In genomic region chr17:41992576-41992975, GRCh38 we compare ENCODE assay signal across 18 cellular contexts. TPM values are rescaled to one million over a fixed set of nuclear protein-coding genes. Genes with fewer than 3 reads are reported as not detected.
DNase-seq lines count a peak whose midpoint lies in the region; ATAC-seq lines count a peak whose summit lies in the region.
"Had no signal": no experiment of that assay in that cellular context is flagged by ENCODE, and none has a peak within 500 bp of the region (broad histone marks: within the 10 kb centered on the region; RNA-seq: fewer than 3 reads in every experiment).

No MANE protein-coding gene starts in this region.

- peaks cover 22 to 30% of the 10 kb centered on the region in 2 donors for H3K4me1 Mint-ChIP-seq in stimulated activated naive B cell treated with anti-CD40 and anti-IgM and Interleukin-4, amounts not matched to agents 10 μg/mL and 1 μg/mL and 100 μg/mL, for 72 hours

- peaks cover 43 to 51% of the 10 kb centered on the region in 2 donors for H3K36me3 Mint-ChIP-seq in stimulated activated naive B cell treated with anti-CD40 and anti-IgM and Interleukin-4, amounts not matched to agents 10 μg/mL and 1 μg/mL and 100 μg/mL, for 72 hours

- peak overlapping the region; percentile 91 for H3K27ac ChIP-seq in caudate nucleus (ENCODE audit: low read depth, low read length)
- H3K27ac ChIP-seq: body of pancreas, stomach had no signal

- DNase-seq in RPMI7951 (ENCODE audit: low read depth) (peak; percentile 26), caudate nucleus (lab: John Stamatoyannopoulos, UW) (peak in 55 of 61 donors; percentile 18 to 91 (median 72)), myocyte (ENCODE audit: low read depth) (peak; percentile 86), iPS-NIHi11 (ENCODE audit: low spot score) (no peak), DMS153 (lab: John Stamatoyannopoulos, UW) (no peak)
- no peak for DNase-seq in stimulated activated naive B cell treated with anti-CD40 and anti-IgM and Interleukin-4, amounts not matched to agents 10 μg/mL and 1 μg/mL and 100 μg/mL, for 72 hours
- DNase-seq: body of pancreas, Calu3, erythroblast, KG1, naive B cell, NCI-H1092, NCI-H510A, stomach, T-helper 1 cell had no signal

- no peaks in the 10 kb centered on the region for H3K27me3 Mint-ChIP-seq in stimulated activated naive B cell treated with anti-CD40 and anti-IgM and Interleukin-4, amounts not matched to agents 10 μg/mL and 1 μg/mL and 100 μg/mL, for 72 hours
- H3K27me3 Mint-ChIP-seq: activated naive CD4-positive, alpha-beta T cell treated with anti-CD3 and anti-CD28 coated beads, Interleukin-2, amount 50 U/mL, for 24 hours; B cell; naive B cell had no signal

- no peak for ATAC-seq in stimulated activated naive B cell treated with anti-CD40 and anti-IgM and Interleukin-4, amounts not matched to agents 10 μg/mL and 1 μg/mL and 100 μg/mL, for 72 hours (replicated peaks)
- ATAC-seq in GM21619 (IDR thresholded peaks at IDR 0.05; ENCODE audit: unreplicated experiment): no peak
- ATAC-seq: body of pancreas had no signal

- no peak overlapping the region for H3K4me3 Mint-ChIP-seq in stimulated activated naive B cell treated with anti-CD40 and anti-IgM and Interleukin-4, amounts not matched to agents 10 μg/mL and 1 μg/mL and 100 μg/mL, for 72 hours
- H3K4me3 Mint-ChIP-seq: activated naive CD4-positive, alpha-beta T cell treated with anti-CD3 and anti-CD28 coated beads, Interleukin-2, amount 50 U/mL, for 24 hours; B cell had no signal

- peak overlapping the region; percentile 37 for H3K27ac Mint-ChIP-seq in stimulated activated naive B cell treated with anti-CD40 and anti-IgM and Interleukin-4, amounts not matched to agents 10 μg/mL and 1 μg/mL and 100 μg/mL, for 72 hours
- H3K27ac Mint-ChIP-seq: activated naive CD4-positive, alpha-beta T cell treated with anti-CD3 and anti-CD28 coated beads, Interleukin-2, amount 50 U/mL, for 24 hours had no signal

- H3K9me3 Mint-ChIP-seq in stimulated activated naive B cell treated with anti-CD40 and anti-IgM and Interleukin-4, amounts not matched to agents 10 μg/mL and 1 μg/mL and 100 μg/mL, for 72 hours: no peaks in the 10 kb centered on the region
- H3K9me3 Mint-ChIP-seq: activated naive CD4-positive, alpha-beta T cell treated with anti-CD3 and anti-CD28 coated beads, Interleukin-2, amount 50 U/mL, for 24 hours; naive B cell had no signal

RNA-seq across cellular contexts. Expression of gene DNAJC7, which starts 24.7 kb away (rescaled TPM):
- 63.1 and 65.7 TPM in 2 replicates for total RNA-seq in RPMI7951 (2014; rRNA removed; shearing (Covaris generic))
- 85.9 and 103 TPM in 2 replicates for total RNA-seq in myocyte
- polyA plus RNA-seq in myocyte (2012): 68.9 TPM

RNA-seq across cellular contexts. Expression of gene CNP, which starts 26.0 kb away (rescaled TPM):
- 37.8 and 43.9 TPM in 2 replicates for total RNA-seq in RPMI7951 (2014; rRNA removed; shearing (Covaris generic))
- 64.0 and 66.1 TPM in 2 replicates for total RNA-seq in myocyte
- polyA plus RNA-seq in myocyte (2012): 75.3 TPM

RNA-seq across cellular contexts. Expression of gene NKIRAS2, which starts 27.3 kb away (rescaled TPM):
- total RNA-seq in RPMI7951 (2014; rRNA removed; shearing (Covaris generic)): 36.2 and 38.0 TPM in 2 replicates
- total RNA-seq in myocyte: 72.2 and 88.1 TPM in 2 replicates
- polyA plus RNA-seq in myocyte (2012): 81.5 TPM

RNA-seq across cellular contexts. Expression of gene C17orf113, which starts 57.8 kb away (rescaled TPM):
- total RNA-seq in RPMI7951 (2014; rRNA removed; shearing (Covaris generic)): 0.10 and 0.24 TPM in 2 replicates
- 0.16 and 0.51 TPM in 2 replicates for total RNA-seq in myocyte
- polyA plus RNA-seq in myocyte (2012): 0.26 TPM

Comparison
In these comparisons a context has a peak if more than half of its experiments do, and no peak if none do; other contexts are left out.
1. DNase-seq: peak in RPMI7951 (single experiment), caudate nucleus (55 of 61) and myocyte (single experiment); none in stimulated activated naive B cell treated with anti-CD40 and anti-IgM and Interleukin-4, amounts not matched to agents 10 μg/mL and 1 μg/mL and 100 μg/mL, for 72 hours (single experiment), iPS-NIHi11 (single experiment) and DMS153 (single experiment).